Comparison of ENCODE assay signal across 19 cellular contexts in the genomic region with DNA sequence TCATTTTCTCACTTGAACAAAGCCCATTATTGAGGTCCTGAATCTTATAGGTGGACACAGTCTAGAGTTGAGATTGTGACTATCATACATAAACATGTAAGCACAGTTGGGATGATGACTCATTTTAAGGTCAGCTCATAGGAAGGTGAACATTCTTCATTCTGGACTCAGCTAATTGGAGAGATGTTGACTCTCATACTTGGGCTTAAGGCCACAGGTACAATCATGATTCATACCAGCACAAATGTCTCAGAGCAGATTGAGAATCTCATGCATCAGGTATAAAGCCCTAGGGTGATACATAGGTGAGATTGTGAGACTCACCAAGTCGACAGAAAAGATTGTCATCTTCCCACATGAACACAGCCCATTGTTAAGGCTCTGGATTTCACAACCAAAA.
DNase-seq lines count a peak whose midpoint lies in the region; ATAC-seq and TF ChIP-seq lines count a peak whose summit lies in the region.
"Had no signal": no experiment of that assay in that cellular context is flagged by ENCODE, and none has a peak within 500 bp of the region (broad histone marks: within the 10 kb centered on the region; RNA-seq: fewer than 3 reads in every experiment).

No MANE protein-coding gene starts in this region.

- no peaks in the 10 kb centered on the region for H3K9me3 ChIP-seq in smooth muscle cell (replicated peaks; ENCODE audit: low read depth)

- DNase-seq in HPDE6-E6E7 (ENCODE audit: extremely low spot score) = peak; percentile 20
- peak; percentile 48 for DNase-seq in RWPE1 (ENCODE audit: low spot score)
- no peak for DNase-seq in smooth muscle cell (lab: John Stamatoyannopoulos, UW; ENCODE audit: unreplicated experiment)
- DNase-seq in central memory CD4-positive, alpha-beta T cell = no peak
- DNase-seq in H7 = no peak
- DNase-seq in GM03348 (ENCODE audit: low spot score) = no peak
- DNase-seq: GOT3; KG1; NCI-H1105; NCI-H146; NCI-H2029 treated with DMSO at 0.1 percent for 48 hours; NCI-H345; NCI-H524; NCI-H774; NK-92 treated with Interleukin-12 subunit alpha and Interleukin-12 subunit beta, amount 100 ng/mL, for 24 hours; Right ventricle myocardium superior had no signal

- H3K4me3 ChIP-seq in smooth muscle cell = no peak overlapping the region
- H3K4me3 ChIP-seq in H7 (ENCODE audit: insufficient read depth, low read depth, low read length) = no peak overlapping the region
- H3K4me3 ChIP-seq: A549 had no signal

- H4K20me1 ChIP-seq in smooth muscle cell (ENCODE audit: low read depth) = no peaks in the 10 kb centered on the region

- CTCF ChIA-PET in RWPE1 (lab: Yijun Ruan, JAX) = no interaction called here

- H3K4me2 ChIP-seq in smooth muscle cell = no peak overlapping the region
- H3K4me2 ChIP-seq: A549 had no signal

- 45% methylated on average over 1 of the region's 1 CpG for WGBS in smooth muscle cell (ENCODE audit: low lambda C conversion rate)

- no peaks in the 10 kb centered on the region for H3K4me1 ChIP-seq in smooth muscle cell (ENCODE audit: low read depth)
- H3K4me1 ChIP-seq: A549 had no signal

- no peaks in the 10 kb centered on the region for H3K79me2 ChIP-seq in smooth muscle cell (ENCODE audit: low read depth)

- H2AFZ ChIP-seq in smooth muscle cell (ENCODE audit: low read depth) = no peak overlapping the region

- H3K27ac ChIP-seq in RWPE1 = no peak overlapping the region
- H3K27ac ChIP-seq in smooth muscle cell (ENCODE audit: low read depth) = peak overlapping the region; percentile 42
- H3K27ac ChIP-seq: A549 had no signal

- POLR2A ChIA-PET in RWPE1 (lab: Yijun Ruan, JAX; ENCODE audit: low non-redundant PET) = no interaction called here

- TF ChIP-seq CTCF in RWPE1 (conservative IDR thresholded peaks at IDR 0.05; ENCODE audit: low read depth) = no peak
- TF ChIP-seq CTCF in smooth muscle cell (IDR thresholded peaks at IDR 0.05; ENCODE audit: borderline replicate concordance, insufficient read depth, poor library complexity, severe bottlenecking) = no peak

- H3K36me3 ChIP-seq in smooth muscle cell (ENCODE audit: low read depth) = no peaks in the 10 kb centered on the region
- no peaks in the 10 kb centered on the region for H3K36me3 ChIP-seq in H7 (replicated peaks; ENCODE audit: control insufficient read depth, insufficient read depth, low read length)

- no peak overlapping the region for H3K9ac ChIP-seq in smooth muscle cell (ENCODE audit: low read depth)

- H3F3A ChIP-seq in smooth muscle cell (ENCODE audit: low read depth) = no peaks in the 10 kb centered on the region

- ATAC-seq in esophagus mucosa = peak; percentile 33
- ATAC-seq: A549, HCT116 had no signal

- H3K27me3 ChIP-seq in smooth muscle cell (ENCODE audit: low read depth) (no peaks in the 10 kb centered on the region), H7 (ENCODE audit: control insufficient read depth, insufficient read depth, low read length) (no peaks in the 10 kb centered on the region)

Comparison
In these comparisons a context has a peak if more than half of its experiments do, and no peak if none do; other contexts are left out.
1. DNase-seq: peak in HPDE6-E6E7 (single experiment) and RWPE1 (single experiment); none in smooth muscle cell (single experiment), central memory CD4-positive, alpha-beta T cell (single experiment), H7 (single experiment) and GM03348 (single experiment).